Comparison of ENCODE assay signal across 6 cellular contexts in genomic region chr9:118767571-118767970, GRCh38.
"Had no signal": no experiment of that assay in that cellular context is flagged by ENCODE, and none has a peak within 500 bp of the region (broad histone marks: within the 10 kb centered on the region; RNA-seq: fewer than 3 reads in every experiment).

No MANE protein-coding gene starts in this region.

- DNase-seq: GM23248, GOT3, H7, HFFc6, KBM-7 had no signal

- FAIRE-seq: HepG2 had no signal
